In genomic region chr9:22244141-22245011, GRCh38 we compare ENCODE assay signal across 9 cellular contexts.
A peak's percentile ranks its signal among the peaks of the same experiment; 100 is the strongest.
DNase-seq lines count a peak whose midpoint lies in the region; ATAC-seq, FAIRE-seq and TF ChIP-seq lines count a peak whose summit lies in the region.
"Had no signal": no experiment of that assay in that cellular context is flagged by ENCODE, and none has a peak within 500 bp of the region (broad histone marks: within the 10 kb centered on the region; RNA-seq: fewer than 3 reads in every experiment).

No MANE protein-coding gene starts in this region.

- H3K27me3 ChIP-seq in Karpas-422 (ENCODE audit: low read length) (no peaks in the 10 kb centered on the region), neural cell (ENCODE audit: insufficient read depth, low read depth, low read length) (no peaks in the 10 kb centered on the region)

- H3K36me3 ChIP-seq in Karpas-422 (ENCODE audit: insufficient read depth, low read length) = no peaks in the 10 kb centered on the region
- H3K36me3 ChIP-seq in neural cell (ENCODE audit: insufficient read depth, low read length) = no peaks in the 10 kb centered on the region
- H3K36me3 ChIP-seq: neutrophil had no signal

- peak; percentile 35 for ATAC-seq in GM18861 (IDR thresholded peaks at IDR 0.05; ENCODE audit: unreplicated experiment)
- ATAC-seq in GM19328 (IDR thresholded peaks at IDR 0.05; ENCODE audit: unreplicated experiment) = no peak

- POLR2A ChIA-PET in RWPE1 (lab: Yijun Ruan, JAX; ENCODE audit: low non-redundant PET) = no interaction called here

- no peak for TF ChIP-seq POLR2A in H54 (IDR thresholded peaks at IDR 0.05; ENCODE audit: low read depth, low read length)

- H3K79me2 ChIP-seq in Karpas-422 (ENCODE audit: low read length) (no peaks in the 10 kb centered on the region), neural cell (replicated peaks; ENCODE audit: insufficient read depth, low read length) (no peaks in the 10 kb centered on the region)

- DNase-seq in COLO829 (ENCODE audit: low spot score) (peak; percentile 36), Karpas-422 (peak; percentile 82), RWPE1 (ENCODE audit: low spot score) (peak; percentile 47), endothelial cell (ENCODE audit: low spot score) (peak; percentile 55), H54 (ENCODE audit: insufficient read length, low spot score) (no peak)

- H3K4me1 ChIP-seq in Karpas-422 (ENCODE audit: low read length) = peaks cover 19% of the 10 kb centered on the region

- no peaks in the 10 kb centered on the region for H3K36me3 Mint-ChIP-seq in endothelial cell (ENCODE audit: low read depth, unreplicated experiment)

- H3F3A ChIP-seq in neural cell (ENCODE audit: insufficient read depth, low read length, poor library complexity, severe bottlenecking) = no peaks in the 10 kb centered on the region

- H3K27ac ChIP-seq in Karpas-422 (ENCODE audit: low read length) = no peak overlapping the region
- no peak overlapping the region for H3K27ac ChIP-seq in RWPE1
- no peak overlapping the region for H3K27ac ChIP-seq in neural cell (ENCODE audit: low read length)
- H3K27ac ChIP-seq: neutrophil had no signal

- H4K20me1 ChIP-seq in Karpas-422 (ENCODE audit: insufficient read depth, low read depth, low read length) (no peaks in the 10 kb centered on the region), neural cell (ENCODE audit: insufficient read depth) (no peaks in the 10 kb centered on the region)

- H3K27me3 Mint-ChIP-seq in endothelial cell (ENCODE audit: unreplicated experiment) = peaks cover 3% of the 10 kb centered on the region

- peak; percentile 91 for TF ChIP-seq CTCF in RWPE1 (conservative IDR thresholded peaks at IDR 0.05; ENCODE audit: low read depth)
- TF ChIP-seq CTCF in endothelial cell (IDR thresholded peaks at IDR 0.05; ENCODE audit: unreplicated experiment) = peak; percentile 30
- TF ChIP-seq CTCF in neural cell (IDR thresholded peaks at IDR 0.05; ENCODE audit: poor library complexity, severe bottlenecking) = peak; percentile 66

- H3K4me3 ChIP-seq in Karpas-422 (ENCODE audit: low read length) = no peak overlapping the region
- H3K4me3 ChIP-seq in neural cell (ENCODE audit: low read length) = no peak overlapping the region

- no peak for FAIRE-seq in H54 (lab: Jason Lieb, UNC)

- CTCF ChIA-PET in RWPE1 (lab: Yijun Ruan, JAX) = interaction anchor here (0.6 to 1.5 kb wide), 14 partner anchors 13 to 439 kb away, joined by 3 to 13 read pairs (median 4); no protein-coding TSS in a partner anchor

- H3K27ac Mint-ChIP-seq in endothelial cell (ENCODE audit: unreplicated experiment) = no peak overlapping the region

- H3K4me3 Mint-ChIP-seq in endothelial cell (ENCODE audit: unreplicated experiment) = no peak overlapping the region

- TF ChIP-seq RAD21 in neural cell (conservative IDR thresholded peaks at IDR 0.05) = peak; percentile 64

- H3K4me2 ChIP-seq in Karpas-422 (ENCODE audit: low read depth, low read length, poor library complexity, severe bottlenecking) = no peak overlapping the region
- H3K4me2 ChIP-seq in neural cell (ENCODE audit: low read length) = no peak overlapping the region

- H3K4me1 Mint-ChIP-seq in endothelial cell (ENCODE audit: unreplicated experiment) = no peaks in the 10 kb centered on the region

- H3K9ac ChIP-seq in Karpas-422 (ENCODE audit: low read length) (no peak overlapping the region), neural cell (ENCODE audit: low read length) (no peak overlapping the region)

- H3K9me2 ChIP-seq in Karpas-422 (replicated peaks; ENCODE audit: insufficient read depth, low read length) = no peaks in the 10 kb centered on the region
- H3K9me2 ChIP-seq in neural cell (ENCODE audit: insufficient read depth, low read length) = no peaks in the 10 kb centered on the region

- H3K9me3 ChIP-seq in Karpas-422 (ENCODE audit: low read length) (no peaks in the 10 kb centered on the region), neural cell (ENCODE audit: low read length) (no peaks in the 10 kb centered on the region)
- H3K9me3 ChIP-seq: neutrophil had no signal

- H2AFZ ChIP-seq in Karpas-422 (ENCODE audit: low read length) = no peak overlapping the region
- H2AFZ ChIP-seq in neural cell (ENCODE audit: low read depth, low read length) = no peak overlapping the region

- TF ChIP-seq EP300 in neural cell (conservative IDR thresholded peaks at IDR 0.05; ENCODE audit: poor library complexity, severe bottlenecking) = no peak

- no peaks in the 10 kb centered on the region for H3K9me3 Mint-ChIP-seq in endothelial cell (ENCODE audit: unreplicated experiment)

TF ChIP-seq in neural cell, 6 proteins besides CTCF, POLR2A, EP300 and RAD21:
- TF ChIP-seq SMC3 (conservative IDR thresholded peaks at IDR 0.05; ENCODE audit: poor library complexity) = peak; percentile 65
- no peak for TF ChIP-seq MXI1 (conservative IDR thresholded peaks at IDR 0.05; ENCODE audit: poor library complexity, severe bottlenecking)

Comparison
In these comparisons a context has a peak if more than half of its experiments do, and no peak if none do; other contexts are left out.
1. CTCF ChIP-seq: peak in every context shown above with its lines; median percentile 91 in RWPE1; 66 in neural cell; 30 in endothelial cell.